In genomic region chr1:32962248-32962896, GRCh38 we compare ENCODE assay signal across 9 cellular contexts. TPM values are rescaled to one million over a fixed set of nuclear protein-coding genes. Genes with fewer than 3 reads are reported as not detected.
A peak's percentile ranks its signal among the peaks of the same experiment; 100 is the strongest.
DNase-seq lines count a peak whose midpoint lies in the region; ATAC-seq and TF ChIP-seq lines count a peak whose summit lies in the region.
"Had no signal": no experiment of that assay in that cellular context is flagged by ENCODE, and none has a peak within 500 bp of the region (broad histone marks: within the 10 kb centered on the region; RNA-seq: fewer than 3 reads in every experiment).

No MANE protein-coding gene starts in this region.

- intact Hi-C loops in left lung (cut with DNase I): no loop called here
- intact Hi-C loops in upper lobe of right lung (cut with DNase I): no loop called here

- DNase-seq in EL: peak; percentile 23
- no peak for DNase-seq in activated naive CD8-positive, alpha-beta T cell treated with anti-CD3 and anti-CD28 coated beads, Interleukin-2, amount 10 ng/mL, durations not matched to agents 7 days and 5 days
- no peak for DNase-seq in left lung
- DNase-seq in upper lobe of right lung: no peak
- DNase-seq in COLO829 (ENCODE audit: low spot score): no peak
- no peak for DNase-seq in pons (ENCODE audit: low spot score)
- no peak for DNase-seq in activated gamma-delta T cell treated with Interleukin-2 at 50 U/mL for 16 hours

- peak; percentile 33 for ATAC-seq in HG03342 (IDR thresholded peaks at IDR 0.05; ENCODE audit: unreplicated experiment)
- no peak for ATAC-seq in activated naive CD8-positive, alpha-beta T cell treated with anti-CD3 and anti-CD28 coated beads, Interleukin-2, amount 10 ng/mL, durations not matched to agents 7 days and 5 days (ENCODE audit: low read depth)
- ATAC-seq in left lung: peak; percentile 23
- no peak for ATAC-seq in upper lobe of right lung

- H3K4me3 ChIP-seq in left lung: peak overlapping the region; percentile 71 to 74
- peak overlapping the region; percentile 85 for H3K4me3 ChIP-seq in upper lobe of right lung

- H3K4me1 ChIP-seq in left lung: peaks cover 8 to 51% of the 10 kb centered on the region in 2 donors
- peaks cover 23% of the 10 kb centered on the region for H3K4me1 ChIP-seq in upper lobe of right lung

- H3K27me3 ChIP-seq in left lung: no peaks in the 10 kb centered on the region
- no peaks in the 10 kb centered on the region for H3K27me3 ChIP-seq in upper lobe of right lung
- H3K27me3 ChIP-seq: SJSA1 had no signal

- H3K9me3 ChIP-seq in left lung (no peaks in the 10 kb centered on the region), upper lobe of right lung (no peaks in the 10 kb centered on the region)
- H3K9me3 ChIP-seq: SJSA1 had no signal

- TF ChIP-seq CTCF in left lung (IDR thresholded peaks at IDR 0.05) (no peak), upper lobe of right lung (IDR thresholded peaks at IDR 0.05) (no peak)

- H3K27ac ChIP-seq in left lung: peak overlapping the region; percentile 1 to 43
- no peak overlapping the region for H3K27ac ChIP-seq in upper lobe of right lung
- H3K27ac ChIP-seq: SJSA1 had no signal

- POLR2A ChIA-PET in activated naive CD8-positive, alpha-beta T cell treated with anti-CD3 and anti-CD28 coated beads, Interleukin-2, amount 10 ng/mL, durations not matched to agents 7 days and 5 days (lab: Charles Lee): interaction anchor here (0.6 to 1.1 kb wide), 5 partner anchors 8 to 165 kb away, joined by 3 to 4 read pairs (median 3); no protein-coding TSS in a partner anchor

- peaks cover 6% of the 10 kb centered on the region for H3K36me3 Mint-ChIP-seq in activated naive CD8-positive, alpha-beta T cell treated with anti-CD3 and anti-CD28 coated beads, Interleukin-2, amount 10 ng/mL, durations not matched to agents 7 days and 5 days

- H3K36me3 ChIP-seq in left lung (no peaks in the 10 kb centered on the region), upper lobe of right lung (no peaks in the 10 kb centered on the region)

- peak overlapping the region; percentile 53 for H3K27ac Mint-ChIP-seq in activated naive CD8-positive, alpha-beta T cell treated with anti-CD3 and anti-CD28 coated beads, Interleukin-2, amount 10 ng/mL, durations not matched to agents 7 days and 5 days

- peaks cover 4% of the 10 kb centered on the region for H3K27me3 Mint-ChIP-seq in activated naive CD8-positive, alpha-beta T cell treated with anti-CD3 and anti-CD28 coated beads, Interleukin-2, amount 10 ng/mL, durations not matched to agents 7 days and 5 days

- H3K9me3 Mint-ChIP-seq in activated naive CD8-positive, alpha-beta T cell treated with anti-CD3 and anti-CD28 coated beads, Interleukin-2, amount 10 ng/mL, durations not matched to agents 7 days and 5 days: no peaks in the 10 kb centered on the region

- H3K4me1 Mint-ChIP-seq in activated naive CD8-positive, alpha-beta T cell treated with anti-CD3 and anti-CD28 coated beads, Interleukin-2, amount 10 ng/mL, durations not matched to agents 7 days and 5 days: peaks cover 34% of the 10 kb centered on the region

- peak overlapping the region; percentile 85 for H3K4me3 Mint-ChIP-seq in activated naive CD8-positive, alpha-beta T cell treated with anti-CD3 and anti-CD28 coated beads, Interleukin-2, amount 10 ng/mL, durations not matched to agents 7 days and 5 days

RNA-seq across cellular contexts. Expression of gene RNF19B, which starts 2.2 kb away (rescaled TPM):
- 10 to 100 TPM; 21.6 to 22.4 TPM for total RNA-seq in activated naive CD8-positive, alpha-beta T cell treated with anti-CD3 and anti-CD28 coated beads, Interleukin-2, amount 10 ng/mL, durations not matched to agents 7 days and 5 days
- total RNA-seq in left lung: 10 to 100 TPM; 37.8 to 46.0 TPM
- 34.3 TPM for total RNA-seq in upper lobe of right lung

Comparison
In these comparisons a context has a peak if more than half of its experiments do, and no peak if none do; other contexts are left out.
1. ATAC-seq: peak in HG03342 (single experiment) and left lung (single experiment); none in activated naive CD8-positive, alpha-beta T cell treated with anti-CD3 and anti-CD28 coated beads, Interleukin-2, amount 10 ng/mL, durations not matched to agents 7 days and 5 days (single experiment) and upper lobe of right lung (single experiment).